ENCODE assay signal across 9 cellular contexts in genomic region chr11:11230802-11231562, GRCh38.
DNase-seq lines count a peak whose midpoint lies in the region; ATAC-seq and TF ChIP-seq lines count a peak whose summit lies in the region.
"Had no signal": no experiment of that assay in that cellular context is flagged by ENCODE, and none has a peak within 500 bp of the region (broad histone marks: within the 10 kb centered on the region; RNA-seq: fewer than 3 reads in every experiment).

No MANE protein-coding gene starts in this region.

- H3K36me3 ChIP-seq in RWPE2 (ENCODE audit: low read depth) (no peaks in the 10 kb centered on the region), iPS DF 6.9 (ENCODE audit: control insufficient read depth, insufficient read depth, low read length) (no peaks in the 10 kb centered on the region), spleen (no peaks in the 10 kb centered on the region)

- TF ChIP-seq CTCF in AG09319 (IDR thresholded peaks at IDR 0.05; ENCODE audit: low read depth, low read length) (peak; percentile 16), RWPE2 (IDR thresholded peaks at IDR 0.05; ENCODE audit: poor library complexity, severe bottlenecking) (peak; percentile 15), spleen (IDR thresholded peaks at IDR 0.05 in 8 of 11, conservative IDR thresholded peaks at IDR 0.05 in 3 of 11) (peak in 3 of 11 experiments; percentile 10 to 28 (median 16))

- DNase-seq in AG09319 (ENCODE audit: extremely low read depth, low read depth) (no peak), RWPE2 (ENCODE audit: low spot score) (no peak), iPS DF 6.9 (ENCODE audit: low read depth, low spot score) (peak; percentile 22), DMS114 treated with DMSO at 0.1 percent for 48 hours (lab: John Stamatoyannopoulos, UW; ENCODE audit: unreplicated experiment) (no peak), spleen (no peak), GDM1 (lab: John Stamatoyannopoulos, UW) (no peak), inferior parietal cortex (ENCODE audit: extremely low spot score) (no peak)
- DNase-seq: activated B cell treated with CpG ODN at 0.5 μM for 24 hours had no signal

- no peak for TF ChIP-seq POLR2A in GM18505 (IDR thresholded peaks at IDR 0.05; ENCODE audit: borderline replicate concordance, extremely low read depth, insufficient read depth, insufficient read length)
- no peak for TF ChIP-seq POLR2A in spleen (IDR thresholded peaks at IDR 0.05)

- no peak overlapping the region for H3K4me3 ChIP-seq in RWPE2 (ENCODE audit: severe bottlenecking)
- no peak overlapping the region for H3K4me3 ChIP-seq in iPS DF 6.9 (ENCODE audit: low read length)
- H3K4me3 ChIP-seq in spleen = no peak overlapping the region

- H3K4me1 ChIP-seq in RWPE2 (ENCODE audit: insufficient read depth, poor library complexity, severe bottlenecking) = peaks cover 6% of the 10 kb centered on the region
- H3K4me1 ChIP-seq in iPS DF 6.9 (ENCODE audit: control insufficient read depth, insufficient read depth, low read length) = no peaks in the 10 kb centered on the region
- no peaks in the 10 kb centered on the region for H3K4me1 ChIP-seq in spleen

- no peaks in the 10 kb centered on the region for H3K9me3 ChIP-seq in RWPE2 (ENCODE audit: severe bottlenecking)
- no peaks in the 10 kb centered on the region for H3K9me3 ChIP-seq in iPS DF 6.9 (ENCODE audit: control insufficient read depth, insufficient read depth, low read length)
- H3K9me3 ChIP-seq in spleen = no peaks in the 10 kb centered on the region

- H3K27ac ChIP-seq in RWPE2 (ENCODE audit: poor library complexity, severe bottlenecking) (no peak overlapping the region), iPS DF 6.9 (ENCODE audit: low read length) (no peak overlapping the region), spleen (no peak overlapping the region)

- WGBS in iPS DF 6.9 (ENCODE audit: insufficient coverage, insufficient read length) = no CpG with 5 or more reads among the region's 7 CpGs
- WGBS in spleen, 5 donors = 59 to 67% (median 63%) methylated on average over 7 of the region's 7 CpGs

- intact Hi-C loops in spleen (cut with DNase I; ENCODE audit: low total_unique reads) = no loop called here

- H3K27me3 ChIP-seq in RWPE2 (ENCODE audit: insufficient read depth, poor library complexity, severe bottlenecking) (no peaks in the 10 kb centered on the region), iPS DF 6.9 (ENCODE audit: control insufficient read depth, insufficient read depth, low read length) (no peaks in the 10 kb centered on the region), spleen (replicated peaks in 1 of 7) (peaks cover 0 to 28% (median 0%) of the 10 kb centered on the region in 7 donors)

- ATAC-seq in GM18505 (IDR thresholded peaks at IDR 0.05; ENCODE audit: unreplicated experiment) (peak; percentile 50), RWPE2 (ENCODE audit: low read depth) (no peak)
